ENCODE assay signal across 4 cellular contexts in the genomic region with DNA sequence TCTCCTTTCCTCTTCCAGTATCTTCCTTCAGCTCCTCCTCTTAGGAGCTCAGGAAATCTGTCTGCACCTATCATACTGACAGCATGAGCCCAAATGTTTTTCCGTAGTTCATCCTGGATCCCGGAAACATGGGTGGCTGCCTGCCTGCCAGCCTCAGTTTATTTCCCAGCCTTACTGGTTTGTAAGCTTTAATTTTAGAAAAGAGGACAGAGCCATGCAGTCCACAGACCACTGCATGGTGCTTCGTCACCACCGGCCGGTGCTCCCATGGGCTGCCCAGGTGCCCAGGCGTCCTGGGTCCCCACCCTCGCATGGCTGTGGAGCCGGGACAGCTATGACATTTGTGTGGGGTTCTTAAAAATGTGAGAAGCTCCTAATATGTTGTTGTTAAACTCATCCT. TPM values are rescaled to one million over a fixed set of nuclear protein-coding genes. Genes with fewer than 3 reads are reported as not detected.
"Had no signal": no experiment of that assay in that cellular context is flagged by ENCODE, and none has a peak within 500 bp of the region (broad histone marks: within the 10 kb centered on the region; RNA-seq: fewer than 3 reads in every experiment).

No MANE protein-coding gene starts in this region.

RNA-seq across cellular contexts. Expression of gene DPP6, which starts 24.4 kb away (rescaled TPM):
- total RNA-seq: LHCN-M2, M059J, MCF 10A, NCI-H460 had no signal
